19 cellular contexts compared by ENCODE assay signal in the genomic region with DNA sequence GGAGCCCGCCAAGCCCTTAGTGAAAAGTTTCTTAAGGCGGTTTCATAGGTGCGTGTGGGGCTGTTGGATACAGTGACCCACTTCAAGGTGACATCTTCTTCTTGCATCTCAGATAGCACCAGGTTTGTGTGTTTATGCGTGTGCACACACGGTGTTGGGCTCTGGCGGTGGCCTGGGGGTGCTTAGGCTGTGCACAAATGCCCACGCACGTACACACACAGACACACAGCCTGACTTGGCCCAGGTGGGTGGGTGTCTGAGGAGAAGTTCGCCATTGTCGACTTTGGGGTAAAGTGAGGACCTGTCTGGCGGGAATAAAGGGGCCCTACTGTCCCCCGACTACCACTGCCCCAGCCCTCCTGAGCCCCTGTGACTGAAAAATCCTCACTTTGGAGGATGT.
"Had no signal": no experiment of that assay in that cellular context is flagged by ENCODE, and none has a peak within 500 bp of the region (broad histone marks: within the 10 kb centered on the region; RNA-seq: fewer than 3 reads in every experiment).

No MANE protein-coding gene starts in this region.

- H3K27me3 Mint-ChIP-seq: activated CD4-positive, alpha-beta T cell treated with anti-CD3 and anti-CD28 coated beads, Interleukin-2, amount 10 ng/mL, durations not matched to agents 7 days and 5 days; activated naive CD8-positive, alpha-beta T cell treated with anti-CD3 and anti-CD28 coated beads, Interleukin-2, amount 50 U/mL, for 24 hours; memory B cell; naive thymus-derived CD4-positive, alpha-beta T cell had no signal

- H3K27ac ChIP-seq: breast epithelium, left lung, neutrophil, parathyroid adenoma, tibial artery, uterus had no signal

- FAIRE-seq: astrocyte, frontal cortex, keratinocyte had no signal

- H3K27ac Mint-ChIP-seq: activated CD4-positive, alpha-beta T cell treated with anti-CD3 and anti-CD28 coated beads, Interleukin-2, amount 10 ng/mL, durations not matched to agents 7 days and 5 days; activated naive CD8-positive, alpha-beta T cell treated with anti-CD3 and anti-CD28 coated beads, Interleukin-2, amount 50 U/mL, for 24 hours; memory B cell had no signal

- H3K27me3 ChIP-seq: breast epithelium, left lung, neutrophil, uterus had no signal

- H3K4me1 ChIP-seq: breast epithelium, parathyroid adenoma, tibial artery, uterus had no signal

- H3K4me3 ChIP-seq: breast epithelium, left lung, tibial artery, uterus had no signal

- H3K9me3 Mint-ChIP-seq: activated CD4-positive, alpha-beta T cell treated with anti-CD3 and anti-CD28 coated beads, Interleukin-2, amount 10 ng/mL, durations not matched to agents 7 days and 5 days; activated naive CD8-positive, alpha-beta T cell treated with anti-CD3 and anti-CD28 coated beads, Interleukin-2, amount 50 U/mL, for 24 hours; memory B cell; naive thymus-derived CD4-positive, alpha-beta T cell had no signal

- H3K9me3 ChIP-seq: breast epithelium, left lung, neutrophil, tibial artery, uterus had no signal

- ATAC-seq: left lung; naive thymus-derived CD4-positive, alpha-beta T cell; stimulated activated naive CD8-positive, alpha-beta T cell treated with anti-CD3 and anti-CD28 coated beads, Interleukin-15, Interleukin-2, amounts not matched to agents 100 U/mL and 50 U/mL, for 24 hours had no signal

- H3K4me3 Mint-ChIP-seq: activated CD4-positive, alpha-beta T cell treated with anti-CD3 and anti-CD28 coated beads, Interleukin-2, amount 10 ng/mL, durations not matched to agents 7 days and 5 days; activated naive CD8-positive, alpha-beta T cell treated with anti-CD3 and anti-CD28 coated beads, Interleukin-2, amount 50 U/mL, for 24 hours; memory B cell; naive thymus-derived CD4-positive, alpha-beta T cell had no signal

- DNase-seq: activated CD4-positive, alpha-beta T cell treated with anti-CD3 and anti-CD28 coated beads, Interleukin-2, amount 10 ng/mL, durations not matched to agents 7 days and 5 days; activated CD8-positive, alpha-beta memory T cell treated with anti-CD3 and anti-CD28 coated beads, Interleukin-2, amount 50 U/mL, for 48 hours; activated naive CD8-positive, alpha-beta T cell treated with anti-CD3 and anti-CD28 coated beads, Interleukin-2, amount 50 U/mL, for 24 hours; cerebellar nuclear complex; effector CD4-positive, alpha-beta T cell; naive thymus-derived CD4-positive, alpha-beta T cell; stimulated activated naive CD8-positive, alpha-beta T cell treated with anti-CD3 and anti-CD28 coated beads, Interleukin-15, Interleukin-2, amounts not matched to agents 100 U/mL and 50 U/mL, for 24 hours; substantia nigra; T1000; uterus had no signal

- H3K36me3 ChIP-seq: breast epithelium, left lung, neutrophil, tibial artery, uterus had no signal
